In genomic region chr2:121155502-121156056, GRCh38 we compare ENCODE assay signal across 16 cellular contexts.
A peak's percentile ranks its signal among the peaks of the same experiment; 100 is the strongest.
DNase-seq lines count a peak whose midpoint lies in the region; ATAC-seq and TF ChIP-seq lines count a peak whose summit lies in the region.
"Had no signal": no experiment of that assay in that cellular context is flagged by ENCODE, and none has a peak within 500 bp of the region (broad histone marks: within the 10 kb centered on the region; RNA-seq: fewer than 3 reads in every experiment).

No MANE protein-coding gene starts in this region.

- H3K9me3 Mint-ChIP-seq in stimulated activated effector memory CD8-positive, alpha-beta T cell treated with anti-CD3 and anti-CD28 coated beads, Interleukin-12 subunit alpha, Interleukin-12 subunit beta, amount 100 ng/mL, for 72 hours = peaks cover 13% of the 10 kb centered on the region

- H3K4me1 ChIP-seq in gastroesophageal sphincter = no peaks in the 10 kb centered on the region

- no peaks in the 10 kb centered on the region for H3K27me3 ChIP-seq in gastroesophageal sphincter
- H3K27me3 ChIP-seq: brain microvascular endothelial cell had no signal

- H3K9me3 ChIP-seq in gastroesophageal sphincter = peaks cover 0 to 35% (median 0%) of the 10 kb centered on the region in 3 donors

- TF ChIP-seq POLR2A in gastroesophageal sphincter (IDR thresholded peaks at IDR 0.05) = no peak

- H3K36me3 Mint-ChIP-seq in stimulated activated effector memory CD8-positive, alpha-beta T cell treated with anti-CD3 and anti-CD28 coated beads, Interleukin-12 subunit alpha, Interleukin-12 subunit beta, amount 100 ng/mL, for 72 hours = no peaks in the 10 kb centered on the region
- H3K36me3 Mint-ChIP-seq: CD8-positive, alpha-beta T cell had no signal

- H3K4me1 Mint-ChIP-seq in stimulated activated effector memory CD8-positive, alpha-beta T cell treated with anti-CD3 and anti-CD28 coated beads, Interleukin-12 subunit alpha, Interleukin-12 subunit beta, amount 100 ng/mL, for 72 hours = no peaks in the 10 kb centered on the region
- H3K4me1 Mint-ChIP-seq: neural crest cell had no signal

- H3K27ac Mint-ChIP-seq in stimulated activated effector memory CD8-positive, alpha-beta T cell treated with anti-CD3 and anti-CD28 coated beads, Interleukin-12 subunit alpha, Interleukin-12 subunit beta, amount 100 ng/mL, for 72 hours = no peak overlapping the region
- H3K27ac Mint-ChIP-seq: activated naive CD4-positive, alpha-beta T cell treated with anti-CD3 and anti-CD28 coated beads for 36 hours; CD8-positive, alpha-beta T cell; effector memory CD8-positive, alpha-beta T cell had no signal

- H3K36me3 ChIP-seq in gastroesophageal sphincter = no peaks in the 10 kb centered on the region
- H3K36me3 ChIP-seq: brain microvascular endothelial cell had no signal

- DNase-seq in DMS 273 (lab: John Stamatoyannopoulos, UW; ENCODE audit: unreplicated experiment) = peak; percentile 34
- DNase-seq in DMS 273 treated with DMSO at 0.1 percent for 48 hours (lab: John Stamatoyannopoulos, UW) = no peak
- DNase-seq in NCI-H69 (lab: John Stamatoyannopoulos, UW) = peak; percentile 52
- no peak for DNase-seq in stimulated activated effector memory CD8-positive, alpha-beta T cell treated with anti-CD3 and anti-CD28 coated beads, Interleukin-12 subunit alpha, Interleukin-12 subunit beta, amount 100 ng/mL, for 72 hours (ENCODE audit: low spot score in 2 of 2)
- DNase-seq in T1000 (lab: John Stamatoyannopoulos, UW) = no peak
- DNase-seq in NCI-H2081 treated with DMSO at 0.1 percent for 48 hours (lab: John Stamatoyannopoulos, UW) = no peak
- no peak for DNase-seq in NCI-H82 (lab: John Stamatoyannopoulos, UW)
- DNase-seq: activated naive CD4-positive, alpha-beta T cell treated with anti-CD3 and anti-CD28 coated beads for 36 hours; brain microvascular endothelial cell; CD8-positive, alpha-beta T cell; effector memory CD8-positive, alpha-beta T cell had no signal

- H3K4me3 ChIP-seq in gastroesophageal sphincter = no peak overlapping the region

- H3K4me3 Mint-ChIP-seq in stimulated activated effector memory CD8-positive, alpha-beta T cell treated with anti-CD3 and anti-CD28 coated beads, Interleukin-12 subunit alpha, Interleukin-12 subunit beta, amount 100 ng/mL, for 72 hours = no peak overlapping the region
- H3K4me3 Mint-ChIP-seq: activated naive CD4-positive, alpha-beta T cell treated with anti-CD3 and anti-CD28 coated beads for 36 hours; CD8-positive, alpha-beta T cell; effector memory CD8-positive, alpha-beta T cell; neural crest cell had no signal

- no peak for TF ChIP-seq EP300 in gastroesophageal sphincter (IDR thresholded peaks at IDR 0.05)

- no peak for TF ChIP-seq CTCF in gastroesophageal sphincter (IDR thresholded peaks at IDR 0.05)

- peak; percentile 25 for ATAC-seq in gastroesophageal sphincter
- peak; percentile 26 for ATAC-seq in stimulated activated effector memory CD8-positive, alpha-beta T cell treated with anti-CD3 and anti-CD28 coated beads, Interleukin-12 subunit alpha, Interleukin-12 subunit beta, amount 100 ng/mL, for 72 hours
- ATAC-seq: CD8-positive, alpha-beta T cell; effector memory CD8-positive, alpha-beta T cell; SK-N-SH treated with all-trans-retinoic acid at 6 μM for 48 hours had no signal

- no peak overlapping the region for H3K27ac ChIP-seq in gastroesophageal sphincter
- H3K27ac ChIP-seq: 22Rv1, brain microvascular endothelial cell, VCaP had no signal

- WGBS in gastroesophageal sphincter (ENCODE audit: low coverage in 1 of 2), 2 donors = 71% methylated on average over 5 of the region's 11 CpGs; no CpG with 5 or more reads in 1 of the 2 donors

Comparison
In these comparisons a context has a peak if more than half of its experiments do, and no peak if none do; other contexts are left out.
1. DNase-seq: peak in DMS 273 (single experiment) and NCI-H69 (single experiment); none in DMS 273 treated with DMSO at 0.1 percent for 48 hours (single experiment), stimulated activated effector memory CD8-positive, alpha-beta T cell treated with anti-CD3 and anti-CD28 coated beads, Interleukin-12 subunit alpha, Interleukin-12 subunit beta, amount 100 ng/mL, for 72 hours (0 of 2), T1000 (single experiment), NCI-H2081 treated with DMSO at 0.1 percent for 48 hours (single experiment) and NCI-H82 (single experiment).